ENCODE assay signal across 14 cellular contexts in the genomic region with DNA sequence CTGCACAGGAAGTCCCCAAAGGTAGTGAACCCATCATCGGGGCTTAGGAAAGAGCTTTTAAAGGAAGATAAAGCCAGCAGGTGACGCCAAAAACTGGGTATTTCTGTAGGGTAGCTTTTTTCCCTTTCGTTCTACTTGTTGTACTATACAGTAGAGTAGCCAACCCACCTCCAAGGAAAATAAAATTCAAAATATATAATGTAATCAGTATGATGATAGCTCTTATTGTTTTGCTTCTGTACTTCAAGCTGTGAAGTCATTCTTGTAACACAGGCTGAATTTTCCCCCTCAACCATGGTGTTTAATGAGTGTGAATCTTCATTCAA.
DNase-seq lines count a peak whose midpoint lies in the region; ATAC-seq and TF ChIP-seq lines count a peak whose summit lies in the region.
"Had no signal": no experiment of that assay in that cellular context is flagged by ENCODE, and none has a peak within 500 bp of the region (broad histone marks: within the 10 kb centered on the region; RNA-seq: fewer than 3 reads in every experiment).

No MANE protein-coding gene starts in this region.

- no peaks in the 10 kb centered on the region for H3K9me3 Mint-ChIP-seq in activated T-cell treated with anti-CD3 and anti-CD28 coated beads, Interleukin-2, amount 50 U/mL, for 72 hours
- no peaks in the 10 kb centered on the region for H3K9me3 Mint-ChIP-seq in dendritic cell treated with granulocyte-macrophage colony-stimulating factor and Interleukin-4, amounts not matched to agents 40 ng/mL and 50 ng/mL, for 4 days
- no peaks in the 10 kb centered on the region for H3K9me3 Mint-ChIP-seq in stimulated activated naive CD8-positive, alpha-beta T cell treated with anti-CD3 and anti-CD28 coated beads, Interleukin-15, amount 100 ng/mL, for 72 hours
- H3K9me3 Mint-ChIP-seq: HFFc6, nephron had no signal

- H3K4me1 ChIP-seq in OCI-LY7 (ENCODE audit: insufficient read depth, low read length, poor library complexity, severe bottlenecking) (peaks cover 75% of the 10 kb centered on the region), A673 (ENCODE audit: insufficient read depth, low read length, poor library complexity, severe bottlenecking) (peaks cover 33% of the 10 kb centered on the region), BE2C (no peaks in the 10 kb centered on the region)
- H3K4me1 ChIP-seq: foreskin keratinocyte had no signal

- peak overlapping the region; percentile 98 for H3K27ac Mint-ChIP-seq in activated T-cell treated with anti-CD3 and anti-CD28 coated beads, Interleukin-2, amount 50 U/mL, for 72 hours
- peak overlapping the region; percentile 98 for H3K27ac Mint-ChIP-seq in dendritic cell treated with granulocyte-macrophage colony-stimulating factor and Interleukin-4, amounts not matched to agents 40 ng/mL and 50 ng/mL, for 4 days
- peak overlapping the region; percentile 93 to 97 for H3K27ac Mint-ChIP-seq in stimulated activated naive CD8-positive, alpha-beta T cell treated with anti-CD3 and anti-CD28 coated beads, Interleukin-15, amount 100 ng/mL, for 72 hours
- H3K27ac Mint-ChIP-seq: HFFc6, nephron had no signal

- peak overlapping the region; percentile 98 for H3K27ac ChIP-seq in OCI-LY7 (ENCODE audit: low read depth, low read length, poor library complexity, severe bottlenecking)
- H3K27ac ChIP-seq in A673 (ENCODE audit: low read depth, low read length, poor library complexity, severe bottlenecking): no peak overlapping the region
- H3K27ac ChIP-seq: foreskin keratinocyte had no signal

- H3K27me3 ChIP-seq in A673 (replicated peaks; ENCODE audit: insufficient read depth, low read depth, low read length, poor library complexity) (peaks cover 24% of the 10 kb centered on the region), BE2C (no peaks in the 10 kb centered on the region)

- no peaks in the 10 kb centered on the region for H3K9me3 ChIP-seq in OCI-LY7 (ENCODE audit: low read length)
- H3K9me3 ChIP-seq in A673 (ENCODE audit: low read depth, low read length, poor library complexity, severe bottlenecking): no peaks in the 10 kb centered on the region
- H3K9me3 ChIP-seq in BE2C: no peaks in the 10 kb centered on the region
- H3K9me3 ChIP-seq: SK-N-SH had no signal

- H3K79me2 ChIP-seq in OCI-LY7 (ENCODE audit: insufficient read depth, low read depth, low read length): peaks cover 66% of the 10 kb centered on the region

- CTCF ChIA-PET in OCI-LY7 (lab: Charles Lee; ENCODE audit: unreplicated experiment): interaction anchor here (1.0 to 1.6 kb wide), 5 partner anchors 8 to 59 kb away, joined by 3 to 8 read pairs (median 4); no protein-coding TSS in a partner anchor
- CTCF ChIA-PET in A673 (lab: Charles Lee): interaction anchor here (0.6 kb wide), 1 partner anchor 125 kb away, joined by 3 read pairs; no protein-coding TSS in a partner anchor

- peaks cover 91% of the 10 kb centered on the region for H3K4me1 Mint-ChIP-seq in activated T-cell treated with anti-CD3 and anti-CD28 coated beads, Interleukin-2, amount 50 U/mL, for 72 hours (ENCODE audit: low read depth)
- peaks cover 84% of the 10 kb centered on the region for H3K4me1 Mint-ChIP-seq in dendritic cell treated with granulocyte-macrophage colony-stimulating factor and Interleukin-4, amounts not matched to agents 40 ng/mL and 50 ng/mL, for 4 days (ENCODE audit: low read depth)
- H3K4me1 Mint-ChIP-seq in stimulated activated naive CD8-positive, alpha-beta T cell treated with anti-CD3 and anti-CD28 coated beads, Interleukin-15, amount 100 ng/mL, for 72 hours: peaks cover 96% of the 10 kb centered on the region

- H3K4me2 ChIP-seq in OCI-LY7 (ENCODE audit: low read length): peak overlapping the region; percentile 99
- H3K4me2 ChIP-seq: SK-N-SH had no signal

- H3K36me3 ChIP-seq in OCI-LY7 (ENCODE audit: insufficient read depth, low read length) (peaks cover 8% of the 10 kb centered on the region; the same call in 1 of the 2 replicates), A673 (ENCODE audit: insufficient read depth, low read length, poor library complexity, severe bottlenecking) (no peaks in the 10 kb centered on the region), BE2C (no peaks in the 10 kb centered on the region)

- intact Hi-C loops in OCI-LY7 (cut with micrococcal nuclease; ENCODE audit: unreplicated experiment) (no loop called here), A673 (cut with micrococcal nuclease; ENCODE audit: unreplicated experiment) (no loop called here)
- intact Hi-C loops in dendritic cell treated with granulocyte-macrophage colony-stimulating factor and Interleukin-4, amounts not matched to agents 40 ng/mL and 50 ng/mL, for 4 days (cut with micrococcal nuclease): loop anchor here (5.0 kb wide), 1 partner anchor 52 kb away; no protein-coding TSS in a partner anchor

- no peak for ATAC-seq in activated T-cell treated with anti-CD3 and anti-CD28 coated beads, Interleukin-2, amount 50 U/mL, for 72 hours (replicated peaks in 1 of 2)
- ATAC-seq in stimulated activated naive CD8-positive, alpha-beta T cell treated with anti-CD3 and anti-CD28 coated beads, Interleukin-15, amount 100 ng/mL, for 72 hours: no peak
- ATAC-seq: foreskin keratinocyte had no signal

- no peaks in the 10 kb centered on the region for H3K36me3 Mint-ChIP-seq in activated T-cell treated with anti-CD3 and anti-CD28 coated beads, Interleukin-2, amount 50 U/mL, for 72 hours (ENCODE audit: insufficient read depth in 2 of 2)
- peaks cover 12% of the 10 kb centered on the region for H3K36me3 Mint-ChIP-seq in dendritic cell treated with granulocyte-macrophage colony-stimulating factor and Interleukin-4, amounts not matched to agents 40 ng/mL and 50 ng/mL, for 4 days (ENCODE audit: low read depth)

- no peaks in the 10 kb centered on the region for H4K20me1 ChIP-seq in OCI-LY7 (ENCODE audit: insufficient read depth, low read length)

- POLR2A ChIA-PET in OCI-LY7 (lab: Charles Lee): interaction anchor here (0.6 to 9.2 kb wide), 11 partner anchors 11 to 1237 kb away, joined by 3 to 65 read pairs (median 5); a partner anchor contains a TSS
- POLR2A ChIA-PET in A673 (lab: Charles Lee; ENCODE audit: low non-redundant PET): no interaction called here

- TF ChIP-seq CTCF in OCI-LY7 (conservative IDR thresholded peaks at IDR 0.05; ENCODE audit: low read length): peak; percentile 67
- no peak for TF ChIP-seq CTCF in A673 (conservative IDR thresholded peaks at IDR 0.05; ENCODE audit: low read depth, low read length)
- no peak for TF ChIP-seq CTCF in BE2C (IDR thresholded peaks at IDR 0.05; ENCODE audit: low read depth, low read length)

- no peaks in the 10 kb centered on the region for H3K9me2 ChIP-seq in OCI-LY7 (ENCODE audit: insufficient read depth, low read length)
- H3K9me2 ChIP-seq: SK-N-SH had no signal

- no TSS peak for BruUV-seq in OCI-LY7 (replicated peaks; lab: Mats Ljungman, UMichigan)
- no TSS peak for BruUV-seq in A673 (replicated peaks; lab: Mats Ljungman, UMichigan)

- no peaks in the 10 kb centered on the region for H3K27me3 Mint-ChIP-seq in activated T-cell treated with anti-CD3 and anti-CD28 coated beads, Interleukin-2, amount 50 U/mL, for 72 hours (ENCODE audit: low read depth)
- peaks cover 23% of the 10 kb centered on the region for H3K27me3 Mint-ChIP-seq in dendritic cell treated with granulocyte-macrophage colony-stimulating factor and Interleukin-4, amounts not matched to agents 40 ng/mL and 50 ng/mL, for 4 days
- H3K27me3 Mint-ChIP-seq in stimulated activated naive CD8-positive, alpha-beta T cell treated with anti-CD3 and anti-CD28 coated beads, Interleukin-15, amount 100 ng/mL, for 72 hours: no peaks in the 10 kb centered on the region

- H2AFZ ChIP-seq in OCI-LY7 (ENCODE audit: low read length): 0 out of 2 replicates have a peak overlapping the region, but pooled peaks have one; percentile 5

- H3K4me3 ChIP-seq in OCI-LY7 (ENCODE audit: low read depth, low read length, poor library complexity, severe bottlenecking) (peak overlapping the region; percentile 85), A673 (ENCODE audit: low read depth, low read length, poor library complexity, severe bottlenecking) (no peak overlapping the region), BE2C (ENCODE audit: low read depth, low read length) (no peak overlapping the region)

- no peak for DNase-seq in activated T-cell treated with anti-CD3 and anti-CD28 coated beads, Interleukin-2, amount 50 U/mL, for 72 hours
- DNase-seq in activated T-cell treated with anti-CD3 and anti-CD28 coated beads for 4 hours (no peak), OCI-LY7 (ENCODE audit: low spot score) (peak; percentile 75), A673 (ENCODE audit: low spot score) (no peak), BE2C (no peak), NCI-H2081 treated with DMSO at 0.1 percent for 48 hours (lab: John Stamatoyannopoulos, UW) (no peak)
- no peak for DNase-seq in stimulated activated naive CD8-positive, alpha-beta T cell treated with anti-CD3 and anti-CD28 coated beads, Interleukin-15, amount 100 ng/mL, for 72 hours
- DNase-seq: foreskin keratinocyte, HFFc6, kidney glomerular epithelial cell, NCI-H1417, SK-N-SH had no signal

- H3K4me3 Mint-ChIP-seq in activated T-cell treated with anti-CD3 and anti-CD28 coated beads, Interleukin-2, amount 50 U/mL, for 72 hours: peak overlapping the region; percentile 83 to 89
- peak overlapping the region; percentile 54 for H3K4me3 Mint-ChIP-seq in dendritic cell treated with granulocyte-macrophage colony-stimulating factor and Interleukin-4, amounts not matched to agents 40 ng/mL and 50 ng/mL, for 4 days
- peak overlapping the region; percentile 83 to 85 for H3K4me3 Mint-ChIP-seq in stimulated activated naive CD8-positive, alpha-beta T cell treated with anti-CD3 and anti-CD28 coated beads, Interleukin-15, amount 100 ng/mL, for 72 hours
- H3K4me3 Mint-ChIP-seq: HFFc6 had no signal
